10 cellular contexts compared by ENCODE assay signal in the genomic region with DNA sequence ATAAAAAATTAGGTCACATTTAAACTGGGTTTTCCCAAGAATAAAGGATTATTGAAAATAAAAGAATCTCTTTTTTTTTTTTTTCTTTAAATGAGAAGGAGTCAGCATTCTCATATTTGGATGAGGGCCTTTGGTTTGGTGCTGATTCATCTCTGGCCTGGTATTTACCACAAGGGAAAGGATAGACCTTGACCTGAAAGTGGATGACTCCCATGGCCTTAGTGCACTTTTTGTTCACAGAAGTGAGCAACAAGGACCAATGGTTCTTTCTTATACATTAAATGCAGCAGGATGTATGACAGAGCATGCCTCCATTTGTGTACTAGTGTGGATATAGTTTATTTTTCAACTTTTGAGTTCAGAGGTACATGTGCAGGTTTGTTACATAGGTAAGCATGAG. TPM values are rescaled to one million over a fixed set of nuclear protein-coding genes. Genes with fewer than 3 reads are reported as not detected.
A peak's percentile ranks its signal among the peaks of the same experiment; 100 is the strongest.
DNase-seq lines count a peak whose midpoint lies in the region; ATAC-seq and TF ChIP-seq lines count a peak whose summit lies in the region.
"Had no signal": no experiment of that assay in that cellular context is flagged by ENCODE, and none has a peak within 500 bp of the region (broad histone marks: within the 10 kb centered on the region; RNA-seq: fewer than 3 reads in every experiment).

No MANE protein-coding gene starts in this region.

- ATAC-seq in GM18505 (IDR thresholded peaks at IDR 0.05; ENCODE audit: unreplicated experiment) (peak; percentile 67), GM21381 (IDR thresholded peaks at IDR 0.05; ENCODE audit: unreplicated experiment) (peak; percentile 68), HG03378 (IDR thresholded peaks at IDR 0.05; ENCODE audit: unreplicated experiment) (peak; percentile 77), SK-N-SH treated with all-trans-retinoic acid at 6 μM for 48 hours (no peak)

- H4K20me1 ChIP-seq in fibroblast of lung (ENCODE audit: control insufficient read depth, extremely low read depth, insufficient read depth, low read length) = no peaks in the 10 kb centered on the region

- H3K27me3 ChIP-seq in fibroblast of lung (ENCODE audit: control insufficient read depth, insufficient read depth, low read length) (no peaks in the 10 kb centered on the region), uterus (no peaks in the 10 kb centered on the region)
- H3K27me3 ChIP-seq: cardiac muscle cell had no signal

- peak; percentile 47 to 74 for DNase-seq in fibroblast of lung (ENCODE audit: low read depth in 2 of 2)
- no peak for DNase-seq in NCI-H187 treated with DMSO at 0.1 percent for 48 hours (lab: John Stamatoyannopoulos, UW)
- DNase-seq in glutamatergic neuron = no peak
- DNase-seq in uterus = no peak

- TF ChIP-seq CTCF in fibroblast of lung (conservative IDR thresholded peaks at IDR 0.05 in 1 of 2, IDR thresholded peaks at IDR 0.05 in 1 of 2; ENCODE audit: low read depth in 1 of 2, low read length in 2 of 2) (no peak), glutamatergic neuron (IDR thresholded peaks at IDR 0.05; ENCODE audit: partially characterized antibody, unreplicated experiment) (no peak), uterus (IDR thresholded peaks at IDR 0.05) (no peak)

- H3K79me2 ChIP-seq in fibroblast of lung (ENCODE audit: control insufficient read depth, insufficient read depth, low read length) = peaks cover 8% of the 10 kb centered on the region

- no peak overlapping the region for H3K27ac Mint-ChIP-seq in glutamatergic neuron (ENCODE audit: unreplicated experiment)

- H3K4me1 Mint-ChIP-seq in glutamatergic neuron (ENCODE audit: low read depth, unreplicated experiment) = peaks cover 5% of the 10 kb centered on the region

- H3K4me2 ChIP-seq in fibroblast of lung (ENCODE audit: extremely low read depth, insufficient read depth, low read length) = no peak overlapping the region

- H3K9me3 ChIP-seq in fibroblast of lung (ENCODE audit: control insufficient read depth, insufficient read depth, low read depth, low read length) (no peaks in the 10 kb centered on the region), uterus (no peaks in the 10 kb centered on the region)

- TF ChIP-seq POLR2A in GM18505 (IDR thresholded peaks at IDR 0.05; ENCODE audit: borderline replicate concordance, extremely low read depth, insufficient read depth, insufficient read length) = no peak
- no peak for TF ChIP-seq POLR2A in uterus (IDR thresholded peaks at IDR 0.05)

- no peak overlapping the region for H3K4me3 Mint-ChIP-seq in glutamatergic neuron (ENCODE audit: unreplicated experiment)

- intact Hi-C loops in uterus (cut with DNase I; ENCODE audit: low total_unique reads) = no loop called here

- H3K4me3 ChIP-seq in fibroblast of lung (replicated peaks in 1 of 4; ENCODE audit: control extremely low read depth in 1 of 4, insufficient read depth in 1 of 4, low read depth in 3 of 4, low read length in 4 of 4) = no peak overlapping the region
- H3K4me3 ChIP-seq in uterus = no peak overlapping the region
- H3K4me3 ChIP-seq: cardiac muscle cell had no signal

- no peaks in the 10 kb centered on the region for H3K36me3 ChIP-seq in fibroblast of lung (ENCODE audit: control insufficient read depth, insufficient read depth, low read length)
- no peaks in the 10 kb centered on the region for H3K36me3 ChIP-seq in uterus
- H3K36me3 ChIP-seq: cardiac muscle cell had no signal

- H3K27ac ChIP-seq in fibroblast of lung (ENCODE audit: insufficient read depth, low read length) (no peak overlapping the region), uterus (no peak overlapping the region)
- H3K27ac ChIP-seq: cardiac muscle cell, RWPE1 had no signal

- H3K9me3 Mint-ChIP-seq in glutamatergic neuron (ENCODE audit: unreplicated experiment) = no peaks in the 10 kb centered on the region

- H3K4me1 ChIP-seq in fibroblast of lung (ENCODE audit: control insufficient read depth, extremely low read depth, insufficient read depth, low read length) (peaks cover 2% of the 10 kb centered on the region), uterus (no peaks in the 10 kb centered on the region)

- no peak overlapping the region for H2AFZ ChIP-seq in fibroblast of lung (ENCODE audit: low read length)

- no peaks in the 10 kb centered on the region for H3K36me3 Mint-ChIP-seq in glutamatergic neuron (ENCODE audit: unreplicated experiment)

- H3K9ac ChIP-seq in fibroblast of lung (ENCODE audit: insufficient read depth, low read length) = no peak overlapping the region

- no peaks in the 10 kb centered on the region for H3K27me3 Mint-ChIP-seq in glutamatergic neuron (ENCODE audit: unreplicated experiment)

TF ChIP-seq in SK-N-SH treated with all-trans-retinoic acid at 6 μM for 48 hours, 23 proteins besides CTCF, POLR2A, EP300 and RAD21:
- no peak for TF ChIP-seq BACH2 (CRISPR knock-in tag; IDR thresholded peaks at IDR 0.05; ENCODE audit: borderline replicate concordance)
- TF ChIP-seq TCF4 (CRISPR knock-in tag; IDR thresholded peaks at IDR 0.05; ENCODE audit: borderline replicate concordance) = no peak
- no peak for TF ChIP-seq ZFP3 (CRISPR knock-in tag; IDR thresholded peaks at IDR 0.05)
TF ChIP-seq in SK-N-SH treated with all-trans-retinoic acid at 6 μM for 48 hours: peak in this region for 0.

RNA-seq across cellular contexts. Expression of a gene that starts 6.9 kb away (rescaled TPM):
- total RNA-seq in fibroblast of lung (22.6 and 32.7 TPM in 2 replicates), glutamatergic neuron (ENCODE audit: unreplicated experiment) (39.9 TPM), uterus (10 to 100 TPM; 22.3 to 66.1 (median 31.8) TPM)
- polyA plus RNA-seq in fibroblast of lung = 7.3 and 8.3 TPM in 2 replicates
- polyA plus RNA-seq in fibroblast of lung (2012) = 8.0 and 8.3 TPM in 2 replicates
- 1.3 and 2.7 TPM in 2 replicates for polyA minus RNA-seq in fibroblast of lung (ENCODE audit: low replicate concordance)

RNA-seq across cellular contexts. Expression of a gene that starts 32.2 kb away (rescaled TPM):
- 24.7 and 41.3 TPM in 2 replicates for total RNA-seq in fibroblast of lung
- polyA plus RNA-seq in fibroblast of lung = 3.2 and 4.8 TPM in 2 replicates
- 3.9 and 4.6 TPM in 2 replicates for polyA plus RNA-seq in fibroblast of lung (2012)
- 7.1 and 13.6 TPM in 2 replicates for polyA minus RNA-seq in fibroblast of lung (ENCODE audit: low replicate concordance)
- 46.1 TPM for total RNA-seq in glutamatergic neuron (ENCODE audit: unreplicated experiment)
- 10 to 100 TPM; 17.1 to 90.7 (median 40.1) TPM for total RNA-seq in uterus

Comparison
In these comparisons a context has a peak if more than half of its experiments do, and no peak if none do; other contexts are left out.
1. DNase-seq: peak in fibroblast of lung (2 of 2); none in NCI-H187 treated with DMSO at 0.1 percent for 48 hours (single experiment), glutamatergic neuron (single experiment) and uterus (0 of 2).